ENCODE assay signal across 25 cellular contexts in the genomic region with DNA sequence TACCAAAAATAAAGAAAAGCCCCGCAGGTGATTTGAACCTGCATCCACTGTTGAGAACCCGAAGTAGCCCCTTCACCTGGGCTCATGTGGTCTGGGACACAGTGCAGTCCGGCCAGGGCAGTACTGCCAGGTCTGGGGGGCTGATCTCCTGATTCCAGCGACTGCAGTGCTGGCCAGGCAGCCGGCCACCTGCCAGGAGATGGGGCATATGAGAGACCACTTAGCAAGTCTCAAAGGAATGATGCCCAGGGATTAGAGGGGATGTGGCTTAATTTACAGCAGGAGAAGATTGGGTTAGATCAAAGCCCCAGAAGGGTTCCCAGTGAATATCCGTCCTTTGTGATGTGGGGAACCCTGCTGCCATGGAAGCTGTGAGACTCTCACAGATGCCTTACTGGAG.
DNase-seq lines count a peak whose midpoint lies in the region; ATAC-seq and TF ChIP-seq lines count a peak whose summit lies in the region.
"Had no signal": no experiment of that assay in that cellular context is flagged by ENCODE, and none has a peak within 500 bp of the region (broad histone marks: within the 10 kb centered on the region; RNA-seq: fewer than 3 reads in every experiment).

No MANE protein-coding gene starts in this region.

- H3K4me1 Mint-ChIP-seq in stimulated activated effector memory CD8-positive, alpha-beta T cell treated with anti-CD3 and anti-CD28 coated beads, Interleukin-12 subunit alpha, Interleukin-12 subunit beta, amount 100 ng/mL, for 72 hours: peaks cover 19% of the 10 kb centered on the region
- no peaks in the 10 kb centered on the region for H3K4me1 Mint-ChIP-seq in Calu3 (ENCODE audit: low read depth, unreplicated experiment)

- H3K27ac ChIP-seq in left ventricle myocardium inferior (replicated peaks): peak overlapping the region; percentile 74
- H3K27ac ChIP-seq: testis had no signal

- H3K9me3 Mint-ChIP-seq in stimulated activated effector memory CD8-positive, alpha-beta T cell treated with anti-CD3 and anti-CD28 coated beads, Interleukin-12 subunit alpha, Interleukin-12 subunit beta, amount 100 ng/mL, for 72 hours: no peaks in the 10 kb centered on the region
- no peaks in the 10 kb centered on the region for H3K9me3 Mint-ChIP-seq in Calu3 (ENCODE audit: low read depth, unreplicated experiment)

- no TSS peak for BruUV-seq in Calu3 (replicated peaks; lab: Mats Ljungman, UMichigan)

- H3K27me3 Mint-ChIP-seq in Calu3 (ENCODE audit: unreplicated experiment): peaks cover 83% of the 10 kb centered on the region
- H3K27me3 Mint-ChIP-seq: activated naive CD8-positive, alpha-beta T cell had no signal

- H3K9ac ChIP-seq in iPS-15b (ENCODE audit: low read depth, low read length): no peak overlapping the region

- peaks cover 17% of the 10 kb centered on the region for H3K36me3 Mint-ChIP-seq in stimulated activated effector memory CD8-positive, alpha-beta T cell treated with anti-CD3 and anti-CD28 coated beads, Interleukin-12 subunit alpha, Interleukin-12 subunit beta, amount 100 ng/mL, for 72 hours
- H3K36me3 Mint-ChIP-seq in Calu3 (ENCODE audit: insufficient read depth, unreplicated experiment): no peaks in the 10 kb centered on the region

- no peak overlapping the region for H3K4me3 Mint-ChIP-seq in stimulated activated effector memory CD8-positive, alpha-beta T cell treated with anti-CD3 and anti-CD28 coated beads, Interleukin-12 subunit alpha, Interleukin-12 subunit beta, amount 100 ng/mL, for 72 hours
- no peak overlapping the region for H3K4me3 Mint-ChIP-seq in Calu3 (ENCODE audit: low read depth, unreplicated experiment)
- H3K4me3 Mint-ChIP-seq: activated naive CD8-positive, alpha-beta T cell; activated T-helper 1 cell treated with anti-CD3 and anti-CD28 coated beads, Interleukin-12 subunit alpha, Interleukin-12 subunit beta, Interleukin-2, Interleukin-4 antibody, amounts not matched to agents 30 ng/mL and 10 ng/mL and 1 ng/mL, durations not matched to agents 14 hours and 24 hours and 36 hours; CD4-positive, CD25-positive, alpha-beta regulatory T cell; central memory CD8-positive, alpha-beta T cell had no signal

- no peaks in the 10 kb centered on the region for H3K36me3 ChIP-seq in left ventricle myocardium inferior
- no peaks in the 10 kb centered on the region for H3K36me3 ChIP-seq in iPS-15b (ENCODE audit: control insufficient read depth, insufficient read depth, low read length)
- H3K36me3 ChIP-seq in MG63: no peaks in the 10 kb centered on the region
- H3K36me3 ChIP-seq: WERI-Rb-1 had no signal

- H3K9me3 ChIP-seq in left ventricle myocardium inferior (replicated peaks) (peaks cover 7% of the 10 kb centered on the region), iPS-15b (ENCODE audit: control insufficient read depth, insufficient read depth, low read length) (no peaks in the 10 kb centered on the region), MG63 (no peaks in the 10 kb centered on the region)
- H3K9me3 ChIP-seq: testis had no signal

- peak overlapping the region; percentile 80 for H3K27ac Mint-ChIP-seq in stimulated activated effector memory CD8-positive, alpha-beta T cell treated with anti-CD3 and anti-CD28 coated beads, Interleukin-12 subunit alpha, Interleukin-12 subunit beta, amount 100 ng/mL, for 72 hours
- no peak overlapping the region for H3K27ac Mint-ChIP-seq in Calu3 (ENCODE audit: unreplicated experiment)
- H3K27ac Mint-ChIP-seq: activated naive CD8-positive, alpha-beta T cell; activated T-helper 1 cell treated with anti-CD3 and anti-CD28 coated beads, Interleukin-12 subunit alpha, Interleukin-12 subunit beta, Interleukin-2, Interleukin-4 antibody, amounts not matched to agents 30 ng/mL and 10 ng/mL and 1 ng/mL, durations not matched to agents 14 hours and 24 hours and 36 hours had no signal

- DNase-seq in left ventricle myocardium inferior (no peak), Right ventricle myocardium inferior (ENCODE audit: missing footprints) (no peak), NCI-H69 (lab: John Stamatoyannopoulos, UW) (peak; percentile 77), MV-4-11 (lab: John Stamatoyannopoulos, UW) (no peak), Calu3 (no peak), MG63 (no peak)
- DNase-seq in stimulated activated effector memory CD8-positive, alpha-beta T cell treated with anti-CD3 and anti-CD28 coated beads, Interleukin-12 subunit alpha, Interleukin-12 subunit beta, amount 100 ng/mL, for 72 hours (ENCODE audit: low spot score in 2 of 2): no peak
- DNase-seq: CD4-positive, CD25-positive, alpha-beta regulatory T cell; DMS 273 treated with DMSO at 0.1 percent for 48 hours; KG1; naive B cell; NCI-H187; NCI-H748 treated with DMSO at 0.1 percent for 48 hours; occipital lobe; OCI-M1; stimulated activated CD4-positive, alpha-beta T cell treated with anti-CD3 and anti-CD28 coated beads, Interleukin-12 subunit alpha, Interleukin-12 subunit beta, amount 100 ng/mL, for 4 hours; stimulated activated CD4-positive, alpha-beta T cell treated with anti-CD3 and anti-CD28 coated beads, Interleukin-4, amount 100 ng/mL, for 24 hours; stimulated activated naive CD4-positive, alpha-beta T cell; T-helper 9 cell; testis; WERI-Rb-1 had no signal

- intact Hi-C loops in left ventricle myocardium inferior (cut with micrococcal nuclease): no loop called here
- intact Hi-C loops in Right ventricle myocardium inferior (cut with DNase I): no loop called here
- intact Hi-C loops in Calu3 (cut with micrococcal nuclease; ENCODE audit: unreplicated experiment): no loop called here

- H3K27me3 ChIP-seq in left ventricle myocardium inferior (ENCODE audit: low read depth) (peaks cover 24% of the 10 kb centered on the region), iPS-15b (ENCODE audit: control insufficient read depth, insufficient read depth, low read length) (peaks cover 17% of the 10 kb centered on the region), MG63 (no peaks in the 10 kb centered on the region)
- H3K27me3 ChIP-seq: testis had no signal

- no peak for ATAC-seq in Right ventricle myocardium inferior
- ATAC-seq in stimulated activated effector memory CD8-positive, alpha-beta T cell treated with anti-CD3 and anti-CD28 coated beads, Interleukin-12 subunit alpha, Interleukin-12 subunit beta, amount 100 ng/mL, for 72 hours: no peak

- no peak for TF ChIP-seq CTCF in left ventricle myocardium inferior (IDR thresholded peaks at IDR 0.05; ENCODE audit: borderline replicate concordance)
- TF ChIP-seq CTCF in Calu3 (IDR thresholded peaks at IDR 0.05; ENCODE audit: unreplicated experiment): no peak

- CTCF ChIA-PET in Calu3 (lab: Charles Lee): no interaction called here

- H3K4me3 ChIP-seq in left ventricle myocardium inferior (no peak overlapping the region), iPS-15b (ENCODE audit: low read depth, low read length) (peak overlapping the region; percentile 30), MG63 (no peak overlapping the region)
- H3K4me3 ChIP-seq: testis had no signal

- peaks cover 66% of the 10 kb centered on the region for H3K4me1 ChIP-seq in left ventricle myocardium inferior
- peaks cover 14% of the 10 kb centered on the region for H3K4me1 ChIP-seq in iPS-15b (ENCODE audit: control insufficient read depth, insufficient read depth, low read length)
